In the genomic region with DNA sequence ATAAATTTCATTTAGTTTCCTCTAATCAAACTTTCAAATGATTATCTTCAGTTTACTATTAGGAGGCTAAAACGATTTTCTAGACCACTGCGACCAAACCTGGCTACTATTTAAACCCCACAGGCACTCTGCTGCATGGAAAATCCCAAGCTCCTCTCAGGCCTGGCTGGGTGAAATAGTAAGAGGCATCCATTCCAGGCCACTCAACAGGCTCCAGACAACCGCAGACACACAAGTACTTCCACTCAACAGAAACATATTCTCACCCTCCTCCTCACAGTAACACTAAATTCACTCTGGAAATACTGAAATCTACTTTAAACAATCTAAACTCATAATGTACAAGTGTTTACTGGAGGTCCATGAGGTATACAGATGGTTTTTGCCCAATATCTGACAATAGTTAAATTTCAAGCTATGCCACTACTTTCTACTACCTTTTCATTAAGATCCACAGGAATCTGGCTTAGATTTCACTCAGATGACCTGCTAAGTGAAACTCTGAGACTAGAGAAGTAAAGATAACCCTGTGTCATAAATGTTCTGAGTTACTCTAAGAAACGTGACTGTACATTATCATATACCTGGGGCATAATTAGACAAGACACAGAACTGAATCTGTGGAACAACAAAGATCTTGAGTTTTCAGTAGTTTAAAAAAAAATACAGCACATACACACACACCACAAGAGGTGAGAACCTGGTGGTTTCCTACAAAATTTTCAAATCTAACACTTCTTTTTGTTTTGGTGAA, we compare ENCODE assay signal across 21 cellular contexts. TPM values are rescaled to one million over a fixed set of nuclear protein-coding genes. Genes with fewer than 3 reads are reported as not detected.
DNase-seq lines count a peak whose midpoint lies in the region; ATAC-seq, FAIRE-seq and TF ChIP-seq lines count a peak whose summit lies in the region.
"Had no signal": no experiment of that assay in that cellular context is flagged by ENCODE, and none has a peak within 500 bp of the region (broad histone marks: within the 10 kb centered on the region; RNA-seq: fewer than 3 reads in every experiment).

No MANE protein-coding gene starts in this region.

- H3K4me1 Mint-ChIP-seq in endodermal cell = no peaks in the 10 kb centered on the region
- H3K4me1 Mint-ChIP-seq: H9 had no signal

- H2AFZ ChIP-seq in osteoblast (ENCODE audit: low read length) = no peak overlapping the region
- H2AFZ ChIP-seq: parathyroid adenoma had no signal

- H3K4me1 ChIP-seq in endodermal cell (ENCODE audit: control insufficient read depth, insufficient read depth, low read length) (no peaks in the 10 kb centered on the region), osteoblast (ENCODE audit: insufficient read depth, low read length) (peaks cover 5% of the 10 kb centered on the region)

- H3K9ac ChIP-seq in endodermal cell (ENCODE audit: extremely low read depth, low read length, poor library complexity, severe bottlenecking) = no peak overlapping the region
- H3K9ac ChIP-seq: parathyroid adenoma had no signal

- H3K9me3 ChIP-seq in endodermal cell (ENCODE audit: control insufficient read depth, low read length) (no peaks in the 10 kb centered on the region), osteoblast (ENCODE audit: low read depth, low read length) (no peaks in the 10 kb centered on the region)
- H3K9me3 ChIP-seq: upper lobe of left lung had no signal

- 93% methylated on average over 4 of the region's 4 CpGs; no CpG with 5 or more reads in 1 of the 2 experiments for WGBS in endodermal cell (ENCODE audit: insufficient coverage in 1 of 2, insufficient read length in 1 of 2), 2 experiments

- peaks cover 79% of the 10 kb centered on the region for H3K79me2 ChIP-seq in osteoblast (ENCODE audit: insufficient read depth, low read length)

- H3K27ac ChIP-seq in endodermal cell (ENCODE audit: low read depth, low read length) (no peak overlapping the region), osteoblast (ENCODE audit: low read depth, low read length) (peak overlapping the region; percentile 43)
- H3K27ac ChIP-seq: HL-60, parathyroid adenoma, upper lobe of left lung had no signal

- peak overlapping the region; percentile 20 for H3K27ac Mint-ChIP-seq in endodermal cell
- H3K27ac Mint-ChIP-seq: activated CD4-positive, alpha-beta T cell treated with anti-CD3 and anti-CD28 coated beads for 36 hours had no signal

- no peak overlapping the region for H3K4me3 ChIP-seq in endodermal cell (ENCODE audit: low read length)
- no peak overlapping the region for H3K4me3 ChIP-seq in osteoblast (ENCODE audit: insufficient read depth, low read length)
- H3K4me3 ChIP-seq: upper lobe of left lung had no signal

- H3K4me2 ChIP-seq in osteoblast (ENCODE audit: insufficient read depth, low read length) = no peak overlapping the region

- H4K20me1 ChIP-seq in osteoblast (ENCODE audit: insufficient read depth, low read length) = peaks cover 13% of the 10 kb centered on the region

- H3K27me3 ChIP-seq in endodermal cell (ENCODE audit: control insufficient read depth, insufficient read depth, low read length, poor library complexity, severe bottlenecking) = no peaks in the 10 kb centered on the region
- no peaks in the 10 kb centered on the region for H3K27me3 ChIP-seq in osteoblast (ENCODE audit: insufficient read depth, low read length)
- H3K27me3 ChIP-seq: upper lobe of left lung had no signal

- peaks cover 29% of the 10 kb centered on the region for H3K36me3 Mint-ChIP-seq in endodermal cell (ENCODE audit: low read depth)

- no peak overlapping the region for H3K4me3 Mint-ChIP-seq in endodermal cell
- H3K4me3 Mint-ChIP-seq: activated CD4-positive, alpha-beta T cell treated with anti-CD3 and anti-CD28 coated beads for 36 hours; H9; naive thymus-derived CD8-positive, alpha-beta T cell had no signal

- no peaks in the 10 kb centered on the region for H3K27me3 Mint-ChIP-seq in endodermal cell (ENCODE audit: insufficient read depth)
- H3K27me3 Mint-ChIP-seq: activated CD4-positive, alpha-beta T cell treated with anti-CD3 and anti-CD28 coated beads for 36 hours; naive thymus-derived CD8-positive, alpha-beta T cell had no signal

- no peaks in the 10 kb centered on the region for H3K9me3 Mint-ChIP-seq in endodermal cell
- H3K9me3 Mint-ChIP-seq: H9; naive thymus-derived CD8-positive, alpha-beta T cell had no signal

- H3K36me3 ChIP-seq in endodermal cell (ENCODE audit: control insufficient read depth, insufficient read depth, low read length) = peaks cover 17% of the 10 kb centered on the region
- H3K36me3 ChIP-seq in osteoblast (ENCODE audit: insufficient read depth, low read length) = peaks cover 37% of the 10 kb centered on the region

- in situ Hi-C loops in GM13977 (cut with MboI; ENCODE audit: low pct_unique_long_range_greater_than_20kb, low sequenced_read_pairs, unreplicated experiment) = no loop called here

- no peak for ATAC-seq in HG03354 (IDR thresholded peaks at IDR 0.05; ENCODE audit: poor library complexity, severe bottlenecking, unreplicated experiment)
- no peak for ATAC-seq in GM18861 (IDR thresholded peaks at IDR 0.05; ENCODE audit: unreplicated experiment)
- ATAC-seq: activated CD4-positive, alpha-beta T cell treated with anti-CD3 and anti-CD28 coated beads for 36 hours; naive thymus-derived CD8-positive, alpha-beta T cell had no signal

- peak; percentile 4 for FAIRE-seq in HTR-8/SVneo (lab: Jason Lieb, UNC)
- FAIRE-seq: D721Med had no signal

- DNase-seq in DMS53 treated with DMSO at 0.1 percent for 48 hours (lab: John Stamatoyannopoulos, UW; ENCODE audit: unreplicated experiment) (peak; percentile 5), HTR-8/SVneo (ENCODE audit: insufficient read length, low spot score) (no peak), endodermal cell (no peak), osteoblast (ENCODE audit: insufficient read length, low spot score, missing footprints) (peak; percentile 39), GM13977 (ENCODE audit: low spot score) (no peak)
- DNase-seq: activated CD4-positive, alpha-beta T cell treated with anti-CD3 and anti-CD28 coated beads for 36 hours; GDM1; H9; naive thymus-derived CD8-positive, alpha-beta T cell; NCI-H187; NCI-H446 treated with DMSO at 0.1 percent for 48 hours; RPMI8226; stimulated activated CD4-positive, alpha-beta T cell treated with anti-CD3 and anti-CD28 coated beads, Interleukin-1b, Interleukin-23, amount 100 ng/mL, for 48 hours; stimulated activated naive CD4-positive, alpha-beta T cell treated with Interleukin-2 at 50 U/mL for 16 hours; SW 1271 had no signal

- TF ChIP-seq CTCF in endodermal cell (conservative IDR thresholded peaks at IDR 0.05) (no peak), osteoblast (IDR thresholded peaks at IDR 0.05; ENCODE audit: extremely low read depth, low read depth, low read length) (no peak), GM13977 (IDR thresholded peaks at IDR 0.05; ENCODE audit: extremely low read depth, insufficient read depth, missing control alignments) (no peak)

RNA-seq across cellular contexts. Expression of gene VPS53, which starts 10.4 kb away (rescaled TPM):
- total RNA-seq in endodermal cell (10 to 100 TPM; 59.8 to 63.2 TPM), osteoblast (22.1 and 25.9 TPM in 2 replicates)
- 38.0 TPM for polyA plus RNA-seq in endodermal cell (2013, experiment 1 of 2)
- 39.8 TPM for polyA plus RNA-seq in endodermal cell (2013, experiment 2 of 2)

RNA-seq across cellular contexts. Expression of gene TLCD3A, which starts 28.1 kb away (rescaled TPM):
- total RNA-seq in endodermal cell (10 to 100 TPM; 16.6 to 28.8 TPM), osteoblast (19.5 and 28.6 TPM in 2 replicates)
- 17.4 TPM for polyA plus RNA-seq in endodermal cell (2013, experiment 1 of 2)
- 21.0 TPM for polyA plus RNA-seq in endodermal cell (2013, experiment 2 of 2)

RNA-seq across cellular contexts. Expression of gene GEMIN4, which starts 47.8 kb away (rescaled TPM):
- 10 to 100 TPM; 30.3 to 36.2 TPM for total RNA-seq in endodermal cell
- polyA plus RNA-seq in endodermal cell (2013, experiment 1 of 2) = 27.3 TPM
- 24.4 TPM for polyA plus RNA-seq in endodermal cell (2013, experiment 2 of 2)
- total RNA-seq in osteoblast = 8.7 and 9.7 TPM in 2 replicates

Comparison
In these comparisons a context has a peak if more than half of its experiments do, and no peak if none do; other contexts are left out.
1. DNase-seq: peak in DMS53 treated with DMSO at 0.1 percent for 48 hours (single experiment) and osteoblast (single experiment); none in HTR-8/SVneo (single experiment), endodermal cell (single experiment) and GM13977 (single experiment).